ENCODE assay signal across 10 cellular contexts in genomic region chr2:222844323-222844722, GRCh38. TPM values are rescaled to one million over a fixed set of nuclear protein-coding genes. Genes with fewer than 3 reads are reported as not detected.
DNase-seq lines count a peak whose midpoint lies in the region; ATAC-seq, FAIRE-seq and TF ChIP-seq lines count a peak whose summit lies in the region.
"Had no signal": no experiment of that assay in that cellular context is flagged by ENCODE, and none has a peak within 500 bp of the region (broad histone marks: within the 10 kb centered on the region; RNA-seq: fewer than 3 reads in every experiment).

No MANE protein-coding gene starts in this region.

- H3K36me3 Mint-ChIP-seq in endodermal cell (ENCODE audit: low read depth), result no peaks in the 10 kb centered on the region

- ATAC-seq in GM19023 (IDR thresholded peaks at IDR 0.05; ENCODE audit: unreplicated experiment) (no peak), HG02571 (IDR thresholded peaks at IDR 0.05; ENCODE audit: unreplicated experiment) (no peak)

- no peaks in the 10 kb centered on the region for H3K27me3 ChIP-seq in H1 (replicated peaks in 1 of 4; ENCODE audit: control insufficient read depth in 3 of 4, extremely low read depth in 1 of 4, insufficient read depth in 3 of 4, low read length in 3 of 4)
- H3K27me3 ChIP-seq in neutrophil, result no peaks in the 10 kb centered on the region
- peaks cover 5% of the 10 kb centered on the region for H3K27me3 ChIP-seq in endodermal cell (ENCODE audit: control insufficient read depth, insufficient read depth, low read length, poor library complexity, severe bottlenecking)

- H3K79me2 ChIP-seq in H1 (ENCODE audit: control insufficient read depth in 1 of 2, insufficient read depth in 2 of 2, low read length in 2 of 2), result no peaks in the 10 kb centered on the region

- CTCF ChIA-PET in H1 (lab: Charles Lee; ENCODE audit: partially characterized antibody), result interaction anchor here (1.0 to 1.5 kb wide), 3 partner anchors 11 to 47 kb away, joined by 3 to 4 read pairs (median 3); no protein-coding TSS in a partner anchor

- H3K4me3 ChIP-seq in H1 (ENCODE audit: extremely low read depth in 1 of 4, insufficient read depth in 2 of 4, low read depth in 3 of 4, low read length in 4 of 4) (no peak overlapping the region), neutrophil (ENCODE audit: low read depth in 1 of 2, low read length in 1 of 2) (peak overlapping the region; percentile 41 to 49), endodermal cell (ENCODE audit: low read length) (no peak overlapping the region)

- no peaks in the 10 kb centered on the region for H3K79me1 ChIP-seq in H1 (ENCODE audit: low read depth, low read length)

- POLR2A ChIA-PET in H1 (lab: Charles Lee; ENCODE audit: partially characterized antibody), result interaction anchor here (1.1 kb wide), 1 partner anchor 56 kb away, joined by 3 read pairs; no protein-coding TSS in a partner anchor

- H3K36me3 ChIP-seq in H1 (ENCODE audit: control insufficient read depth in 2 of 4, insufficient read depth in 4 of 4, low read length in 3 of 4), result no peaks in the 10 kb centered on the region
- no peaks in the 10 kb centered on the region for H3K36me3 ChIP-seq in neutrophil
- no peaks in the 10 kb centered on the region for H3K36me3 ChIP-seq in endodermal cell (ENCODE audit: control insufficient read depth, insufficient read depth, low read length)

- H3K27ac ChIP-seq in H1 (ENCODE audit: low read depth, low read length), result no peak overlapping the region
- H3K27ac ChIP-seq in neutrophil, result peak overlapping the region; percentile 91
- no peak overlapping the region for H3K27ac ChIP-seq in endodermal cell (ENCODE audit: low read depth, low read length)

- no peak overlapping the region for H3K4me2 ChIP-seq in H1 (ENCODE audit: insufficient read depth in 1 of 2, low read depth in 2 of 2, low read length in 2 of 2)

- no peaks in the 10 kb centered on the region for H4K20me1 ChIP-seq in H1 (replicated peaks in 1 of 2; ENCODE audit: control insufficient read depth in 1 of 2, insufficient read depth in 2 of 2, low read length in 2 of 2)

- no peak for TF ChIP-seq RAD21 in H1 (IDR thresholded peaks at IDR 0.05 in 1 of 2, conservative IDR thresholded peaks at IDR 0.05 in 1 of 2; ENCODE audit: low read depth in 2 of 2, low read length in 2 of 2)

- H2AFZ ChIP-seq in H1 (ENCODE audit: low read length), result peak overlapping the region; percentile 81; the same call in 1 of the 2 replicates

- H2BK12ac ChIP-seq in H1 (ENCODE audit: low read depth, low read length), result no peak overlapping the region

- peaks cover 4% of the 10 kb centered on the region for H3K4me1 Mint-ChIP-seq in endodermal cell

- no peak overlapping the region for H2AK5ac ChIP-seq in H1 (ENCODE audit: low read depth, low read length)

- H3K9ac ChIP-seq in H1 (replicated peaks in 1 of 4; ENCODE audit: extremely low read depth in 1 of 4, low read depth in 3 of 4, low read length in 3 of 4) (no peak overlapping the region), endodermal cell (ENCODE audit: extremely low read depth, low read length, poor library complexity, severe bottlenecking) (no peak overlapping the region)

- H3K23ac ChIP-seq in H1 (ENCODE audit: insufficient read length), result no peak overlapping the region

- peak; percentile 90 for DNase-seq in CD1c-positive myeloid dendritic cell (ENCODE audit: extremely low spot score)
- peak; percentile 82 for DNase-seq in NOMO-1 treated with dmso at 0.1 percent for 144 hours (lab: John Stamatoyannopoulos, UW; ENCODE audit: unreplicated experiment)
- no peak for DNase-seq in H1 (ENCODE audit: low read depth in 1 of 2, low spot score in 2 of 2)
- DNase-seq in DMS114 treated with DMSO at 0.1 percent for 48 hours (lab: John Stamatoyannopoulos, UW; ENCODE audit: unreplicated experiment), result no peak
- no peak for DNase-seq in endodermal cell
- DNase-seq: KBM-7, T-helper 1 cell had no signal

- no peak overlapping the region for H4K8ac ChIP-seq in H1 (ENCODE audit: extremely low read depth, insufficient read depth, low read length)

- H3K18ac ChIP-seq in H1 (ENCODE audit: extremely low read depth, low read length), result 0 out of 2 replicates have a peak overlapping the region, but pooled peaks have one; percentile 4

- H3K9me3 ChIP-seq in H1 (ENCODE audit: insufficient read depth in 2 of 2, low read depth in 1 of 2, low read length in 1 of 2), result no peaks in the 10 kb centered on the region
- H3K9me3 ChIP-seq in neutrophil, result no peaks in the 10 kb centered on the region
- H3K9me3 ChIP-seq in endodermal cell (ENCODE audit: control insufficient read depth, low read length), result no peaks in the 10 kb centered on the region

- H3K23me2 ChIP-seq in H1 (ENCODE audit: low read depth, low read length), result no peaks in the 10 kb centered on the region

- no peak overlapping the region for H2BK20ac ChIP-seq in H1 (ENCODE audit: low read length)

- H4K91ac ChIP-seq in H1 (replicated peaks; ENCODE audit: insufficient read length, low read length), result no peak overlapping the region

- no peak overlapping the region for H3K4me3 Mint-ChIP-seq in endodermal cell

- H3K14ac ChIP-seq in H1 (ENCODE audit: insufficient read length), result no peak overlapping the region

- H4K5ac ChIP-seq in H1 (ENCODE audit: insufficient read length, low read depth, low read length), result no peak overlapping the region

- H3K56ac ChIP-seq in H1 (replicated peaks; ENCODE audit: insufficient read length, low read depth, low read length), result no peak overlapping the region

- H3K27ac Mint-ChIP-seq in endodermal cell, result no peak overlapping the region

- H3K27me3 Mint-ChIP-seq in endodermal cell (ENCODE audit: insufficient read depth), result no peaks in the 10 kb centered on the region

- H2BK120ac ChIP-seq in H1 (replicated peaks; ENCODE audit: low read depth, low read length), result no peak overlapping the region

- FAIRE-seq in H1 (lab: Jason Lieb, UNC), result no peak

- no peak for TF ChIP-seq EP300 in H1 (IDR thresholded peaks at IDR 0.05; ENCODE audit: borderline replicate concordance in 1 of 2, low read depth in 2 of 2, low read length in 2 of 2)

- no peak overlapping the region for H2BK5ac ChIP-seq in H1 (ENCODE audit: low read depth, low read length)

- WGBS in H1 (ENCODE audit: extremely low coverage in 1 of 2, insufficient coverage in 1 of 2, insufficient read length in 1 of 2, insufficient replicate concordance in 2 of 2, low coverage in 1 of 2, low lambda C conversion rate in 2 of 2, missing lambda C conversion rate in 1 of 2), 2 experiments, result 82% methylated on average over 6 of the region's 6 CpGs; no CpG with 5 or more reads in 1 of the 2 experiments
- 75 to 79% methylated on average over 5 to 6 of the region's 6 CpGs for WGBS in endodermal cell (ENCODE audit: insufficient coverage in 1 of 2, insufficient read length in 1 of 2), 2 experiments

- H2BK15ac ChIP-seq in H1 (ENCODE audit: low read length), result no peak overlapping the region

- TF ChIP-seq CTCF in H1 (IDR thresholded peaks at IDR 0.05; ENCODE audit: control extremely low read depth in 1 of 3, insufficient read depth in 1 of 3, low read depth in 1 of 3, low read length in 3 of 3) (no peak), neutrophil (IDR thresholded peaks at IDR 0.05) (no peak), endodermal cell (conservative IDR thresholded peaks at IDR 0.05) (no peak)

- no peak for TF ChIP-seq POLR2A in H1 (IDR thresholded peaks at IDR 0.05; ENCODE audit: control extremely low read depth in 1 of 2, low read depth in 2 of 2, low read length in 2 of 2)

- no peak overlapping the region for H3K4ac ChIP-seq in H1 (replicated peaks; ENCODE audit: insufficient read length, low read depth, low read length)

- H3K9me3 Mint-ChIP-seq in endodermal cell, result no peaks in the 10 kb centered on the region

- H3K4me1 ChIP-seq in H1 (replicated peaks in 1 of 4; ENCODE audit: control insufficient read depth in 3 of 4, insufficient read depth in 4 of 4, low read length in 3 of 4), result no peaks in the 10 kb centered on the region
- peaks cover 55 to 58% of the 10 kb centered on the region in 2 experiments for H3K4me1 ChIP-seq in neutrophil (ENCODE audit: control insufficient read depth in 1 of 2, insufficient read depth in 1 of 2, low read depth in 1 of 2, low read length in 1 of 2)
- H3K4me1 ChIP-seq in endodermal cell (ENCODE audit: control insufficient read depth, insufficient read depth, low read length), result no peaks in the 10 kb centered on the region

TF ChIP-seq in H1, 55 proteins besides CTCF, POLR2A, EP300 and RAD21:
- TF ChIP-seq SIN3A (conservative IDR thresholded peaks at IDR 0.05 in 1 of 2, IDR thresholded peaks at IDR 0.05 in 1 of 2; ENCODE audit: low read depth in 1 of 2, low read length in 2 of 2) (no peak), GTF2F1 (IDR thresholded peaks at IDR 0.05; ENCODE audit: borderline replicate concordance, low read depth, low read length) (no peak), EZH2 (IDR thresholded peaks at IDR 0.05; ENCODE audit: low read depth, low read length, severe bottlenecking) (no peak), BRCA1 (IDR thresholded peaks at IDR 0.05; ENCODE audit: low read depth, low read length) (no peak), ZNF274 (IDR thresholded peaks at IDR 0.05; ENCODE audit: borderline replicate concordance, extremely low read depth, low read length) (no peak), SP1 (IDR thresholded peaks at IDR 0.05; ENCODE audit: low read depth, low read length) (no peak), MAX (IDR thresholded peaks at IDR 0.05) (no peak), POLR2AphosphoS5 (IDR thresholded peaks at IDR 0.05; ENCODE audit: low read depth, low read length) (no peak), TBP (IDR thresholded peaks at IDR 0.05; ENCODE audit: low read depth, low read length) (no peak), JUND (IDR thresholded peaks at IDR 0.05; ENCODE audit: low read length) (no peak), KDM1A (IDR thresholded peaks at IDR 0.05; ENCODE audit: borderline replicate concordance, low read length) (no peak)

RNA-seq across cellular contexts. Expression of gene ACSL3, which starts 16.5 kb away (rescaled TPM):
- 94.0 and 98.1 TPM in 2 replicates for total RNA-seq in H1 (2021; fragmentation: NEBNext Ultra II Directional; extraction: Animal tissue kit (Norgen Biotek cat#: 25700))
- 37.5 and 53.3 TPM in 2 replicates for polyA plus RNA-seq in H1 (2011; rRNA removed)
- 41.9 TPM for polyA plus RNA-seq in H1 (2011; cell fraction: cytosol; rRNA removed)
- 45.3 TPM for polyA plus RNA-seq in H1 (2011; cell fraction: nucleus; rRNA removed)
- polyA plus RNA-seq in H1 (2012, experiment 1 of 2), result 39.7 to 94.3 TPM (median 50.2 TPM) in 4 replicates
- polyA plus RNA-seq in H1 (2012, experiment 2 of 2), result 3.1 TPM
- 108 TPM for polyA plus RNA-seq in H1 (2013, experiment 1 of 2)
- 128 TPM for polyA plus RNA-seq in H1 (2013, experiment 2 of 2)
- polyA minus RNA-seq in H1 (2011; rRNA and poly(A)+ RNA removed), result 147 and 157 TPM in 2 replicates
- 63.3 TPM for polyA minus RNA-seq in H1 (2011; cell fraction: cytosol; rRNA and poly(A)+ RNA removed)
- 110 TPM for polyA minus RNA-seq in H1 (2011; cell fraction: nucleus; rRNA and poly(A)+ RNA removed)
- 10 to 100 TPM; 65.2 to 65.7 TPM for total RNA-seq in endodermal cell
- 73.4 TPM for polyA plus RNA-seq in endodermal cell (2013, experiment 1 of 2)
- polyA plus RNA-seq in endodermal cell (2013, experiment 2 of 2), result 77.9 TPM

Comparison
In these comparisons a context has a peak if more than half of its experiments do, and no peak if none do; other contexts are left out.
1. DNase-seq: peak in CD1c-positive myeloid dendritic cell (single experiment) and NOMO-1 treated with dmso at 0.1 percent for 144 hours (single experiment); none in H1 (0 of 2), DMS114 treated with DMSO at 0.1 percent for 48 hours (single experiment) and endodermal cell (single experiment).
2. H3K4me3 ChIP-seq: peak in neutrophil (2 of 2); none in H1 (0 of 4) and endodermal cell (single experiment).